ENCODE assay signal across 8 cellular contexts in genomic region chr19:55258476-55258827, GRCh38. TPM values are rescaled to one million over a fixed set of nuclear protein-coding genes. Genes with fewer than 3 reads are reported as not detected.
DNase-seq lines count a peak whose midpoint lies in the region; ATAC-seq, FAIRE-seq and TF ChIP-seq lines count a peak whose summit lies in the region.

No MANE protein-coding gene starts in this region.

- under 1% methylated on average over 53 of the region's 53 CpGs for WGBS in HUES64
- WGBS in small intestine, 3 donors = 0 to 1% (median 1%) methylated on average over 18 to 53 of the region's 53 CpGs

- H3K4me3 ChIP-seq in BJ (ENCODE audit: low read depth, low read length) = peak overlapping the region; percentile 79
- H3K4me3 ChIP-seq in HUES64 (ENCODE audit: low read length) = peak overlapping the region; percentile 97
- peak overlapping the region; percentile 61 to 88 for H3K4me3 ChIP-seq in small intestine (ENCODE audit: low read depth in 1 of 2, low read length in 2 of 2)

- DNase-seq in BJ (ENCODE audit: low read depth) (no peak), activated gamma-delta T cell treated with Interleukin-2 at 50 U/mL for 16 hours (peak; percentile 37), left ventricle myocardium superior (no peak), small intestine (no peak), NCI-H1930 (lab: John Stamatoyannopoulos, UW) (no peak), superior temporal gyrus (ENCODE audit: extremely low spot score) (no peak)

- FAIRE-seq in small intestine (lab: Jason Lieb, UNC) = no peak

- no peak for TF ChIP-seq CTCF in BJ (IDR thresholded peaks at IDR 0.05; ENCODE audit: insufficient read depth, low read depth, low read length)

- ATAC-seq in GM21381 (IDR thresholded peaks at IDR 0.05; ENCODE audit: unreplicated experiment) = peak; percentile 21
- ATAC-seq in left ventricle myocardium superior = peak; percentile 19

- CTCF ChIA-PET in BJ (lab: Yijun Ruan, JAX) = interaction anchor here (2.7 kb wide), 1 partner anchor 98 kb away, joined by 8 read pairs; no protein-coding TSS in a partner anchor

- no peaks in the 10 kb centered on the region for H3K9me3 ChIP-seq in HUES64 (ENCODE audit: insufficient read depth, low read depth, low read length)
- H3K9me3 ChIP-seq in small intestine (ENCODE audit: control insufficient read depth, low read depth) = no peaks in the 10 kb centered on the region

- H3K27ac ChIP-seq in HUES64 (ENCODE audit: low read depth, low read length) (peak overlapping the region; percentile 87), small intestine (ENCODE audit: low read depth in 1 of 2, low read length in 1 of 2) (peak overlapping the region; percentile 93)

- peaks cover 22% of the 10 kb centered on the region for H3K4me1 ChIP-seq in HUES64 (ENCODE audit: insufficient read depth, low read length)
- H3K4me1 ChIP-seq in small intestine (ENCODE audit: control insufficient read depth in 2 of 2, insufficient read depth in 1 of 2, low read depth in 1 of 2, low read length in 1 of 2) = peaks cover 3 to 12% of the 10 kb centered on the region in 2 donors

- intact Hi-C loops in left ventricle myocardium superior (cut with micrococcal nuclease) = no loop called here

- H3K9ac ChIP-seq in HUES64 (ENCODE audit: low read depth, low read length) = peak overlapping the region; percentile 91

- H3K27me3 ChIP-seq in BJ (ENCODE audit: control insufficient read depth, insufficient read depth, low read length) (no peaks in the 10 kb centered on the region), HUES64 (ENCODE audit: insufficient read depth, low read length) (no peaks in the 10 kb centered on the region), small intestine (ENCODE audit: control insufficient read depth in 2 of 2, insufficient read depth in 2 of 2, low read length in 2 of 2) (no peaks in the 10 kb centered on the region)

- POLR2A ChIA-PET in BJ (lab: Charles Lee) = interaction anchor here (0.7 kb wide), 1 partner anchor 80 kb away, joined by 6 read pairs; no protein-coding TSS in a partner anchor

- H3K36me3 ChIP-seq in BJ (ENCODE audit: control insufficient read depth, insufficient read depth, low read length) (peaks cover 2% of the 10 kb centered on the region), HUES64 (ENCODE audit: insufficient read depth, low read length) (no peaks in the 10 kb centered on the region), small intestine (ENCODE audit: control insufficient read depth in 2 of 2, insufficient read depth in 2 of 2, low read length in 2 of 2) (no peaks in the 10 kb centered on the region)

RNA-seq across cellular contexts. Expression of gene PPP6R1, which starts 0.4 kb away (rescaled TPM):
- polyA plus RNA-seq in BJ (2011; rRNA removed) = 25.9 and 42.5 TPM in 2 replicates
- 45.2 and 45.5 TPM in 2 replicates for polyA minus RNA-seq in BJ (2011; rRNA and poly(A)+ RNA removed)
- 37.4 TPM for polyA plus RNA-seq in HUES64 (2013, experiment 1 of 2)
- polyA plus RNA-seq in HUES64 (2013, experiment 2 of 2) = 41.3 TPM
- total RNA-seq in left ventricle myocardium superior = 39.2 TPM
- polyA plus RNA-seq in small intestine = 10 to 100 TPM; 43.4 to 51.1 (median 46.7) TPM

RNA-seq across cellular contexts. Expression of gene HSPBP1, which starts 21.5 kb away (rescaled TPM):
- polyA plus RNA-seq in BJ (2011; rRNA removed) (24.4 and 43.8 TPM in 2 replicates), small intestine (10 to 100 TPM; 25.9 to 61.9 (median 34.0) TPM)
- polyA minus RNA-seq in BJ (2011; rRNA and poly(A)+ RNA removed) = 15.7 and 17.5 TPM in 2 replicates
- polyA plus RNA-seq in HUES64 (2013, experiment 1 of 2) = 52.6 TPM
- polyA plus RNA-seq in HUES64 (2013, experiment 2 of 2) = 53.6 TPM
- total RNA-seq in left ventricle myocardium superior = 28.6 TPM

RNA-seq across cellular contexts. Expression of gene BRSK1, which starts 25.3 kb away (rescaled TPM):
- polyA plus RNA-seq in BJ (2011; rRNA removed) (10.6 and 12.8 TPM in 2 replicates), small intestine (1 to 10 TPM in 2 of 3 donors, under 1 TPM in 1; 0.22 to 2.7 (median 2.7) TPM)
- polyA minus RNA-seq in BJ (2011; rRNA and poly(A)+ RNA removed) = 2.1 and 4.7 TPM in 2 replicates
- polyA plus RNA-seq in HUES64 (2013, experiment 1 of 2) = 14.7 TPM
- 16.0 TPM for polyA plus RNA-seq in HUES64 (2013, experiment 2 of 2)
- 1.9 TPM for total RNA-seq in left ventricle myocardium superior

RNA-seq across cellular contexts. Expression of gene TMEM86B, which starts 29.9 kb away (rescaled TPM):
- polyA plus RNA-seq in BJ (2011; rRNA removed) (0.56 and 1.5 TPM in 2 replicates), small intestine (100 to 1,000 TPM in 1 of 3 donors, 10 to 100 TPM in 2; 22.8 to 255 (median 76.7) TPM)
- 0.15 and 0.57 TPM in 2 replicates for polyA minus RNA-seq in BJ (2011; rRNA and poly(A)+ RNA removed)
- 1.7 TPM for polyA plus RNA-seq in HUES64 (2013, experiment 1 of 2)
- 1.4 TPM for polyA plus RNA-seq in HUES64 (2013, experiment 2 of 2)
- total RNA-seq in left ventricle myocardium superior = 1.9 TPM

RNA-seq across cellular contexts. Expression of gene PTPRH, which starts 49.2 kb away (rescaled TPM):
- polyA plus RNA-seq in BJ (2011; rRNA removed) (2.2 and 4.3 TPM in 2 replicates), small intestine (100 to 1,000 TPM in 2 of 3 donors, 10 to 100 TPM in 1; 65.7 to 158 (median 114) TPM)
- polyA minus RNA-seq in BJ (2011; rRNA and poly(A)+ RNA removed) = 3.9 and 6.0 TPM in 2 replicates
- 0.70 TPM for polyA plus RNA-seq in HUES64 (2013, experiment 1 of 2)
- 0.76 TPM for polyA plus RNA-seq in HUES64 (2013, experiment 2 of 2)
- 0.47 TPM for total RNA-seq in left ventricle myocardium superior
